In genomic region chr22:24485608-24486007, GRCh38 we compare ENCODE assay signal across 1 cellular context.
TF ChIP-seq lines count a peak whose summit lies in the region.

No MANE protein-coding gene starts in this region.

TF ChIP-seq in liver, 16 proteins besides CTCF, POLR2A, EP300 and RAD21 (continued from another document):
- no peak for TF ChIP-seq REST (IDR thresholded peaks at IDR 0.05)
- no peak for TF ChIP-seq MAX (IDR thresholded peaks at IDR 0.05)
- no peak for TF ChIP-seq FOXA2 (IDR thresholded peaks at IDR 0.05)
- TF ChIP-seq HNF4G (IDR thresholded peaks at IDR 0.05) = no peak
- no peak for TF ChIP-seq GABPA (IDR thresholded peaks at IDR 0.05 in 1 of 2, conservative IDR thresholded peaks at IDR 0.05 in 1 of 2)
- no peak for TF ChIP-seq FOXA1 (IDR thresholded peaks at IDR 0.05)
- TF ChIP-seq NR2F2 (IDR thresholded peaks at IDR 0.05) = no peak
